In genomic region chr22:21587803-21588611, GRCh38 we compare ENCODE assay signal across 9 cellular contexts. TPM values are rescaled to one million over a fixed set of nuclear protein-coding genes. Genes with fewer than 3 reads are reported as not detected.
DNase-seq lines count a peak whose midpoint lies in the region; ATAC-seq and TF ChIP-seq lines count a peak whose summit lies in the region.
"Had no signal": no experiment of that assay in that cellular context is flagged by ENCODE, and none has a peak within 500 bp of the region (broad histone marks: within the 10 kb centered on the region; RNA-seq: fewer than 3 reads in every experiment).

No MANE protein-coding gene starts in this region.

- ATAC-seq in GM21515 (IDR thresholded peaks at IDR 0.05; ENCODE audit: unreplicated experiment), result peak; percentile 70

- H2AFZ ChIP-seq in KMS-11 (ENCODE audit: low read depth), result no peak overlapping the region

- peaks cover 5% of the 10 kb centered on the region; the same call in 1 of the 2 replicates for H3K36me3 ChIP-seq in KMS-11 (ENCODE audit: insufficient read depth)

- no peaks in the 10 kb centered on the region for H3K27me3 ChIP-seq in KMS-11 (ENCODE audit: insufficient read depth, low read depth)

- H3K27ac ChIP-seq in KMS-11, result peak overlapping the region; percentile 29; the same call in 1 of the 2 replicates
- H3K27ac ChIP-seq: thoracic aorta had no signal

- peak; percentile 11 for DNase-seq in GF-D8 (lab: John Stamatoyannopoulos, UW)
- DNase-seq in amygdala (lab: John Stamatoyannopoulos, UW), result peak in 33 of 56 donors; percentile 9 to 65 (median 24)
- peak in 8 of 10 donors; percentile 23 to 90 (median 40) for DNase-seq in posterior cingulate gyrus
- DNase-seq in DMS79 treated with DMSO at 0.1 percent for 48 hours (lab: John Stamatoyannopoulos, UW), result no peak
- no peak for DNase-seq in posterior vena cava (ENCODE audit: low spot score)
- no peak for DNase-seq in DMS53 treated with DMSO at 0.1 percent for 48 hours (lab: John Stamatoyannopoulos, UW; ENCODE audit: unreplicated experiment)

- peaks cover 56% of the 10 kb centered on the region for H3K4me1 ChIP-seq in KMS-11 (ENCODE audit: low read depth, poor library complexity, severe bottlenecking)

- peaks cover 56% of the 10 kb centered on the region for H4K20me1 ChIP-seq in KMS-11 (ENCODE audit: insufficient read depth)

- intact Hi-C loops in posterior cingulate gyrus (cut with DNase I), result no loop called here
- intact Hi-C loops in posterior vena cava (cut with DNase I), result no loop called here

- H3K9ac ChIP-seq in KMS-11, result no peak overlapping the region

- TF ChIP-seq CTCF in KMS-11 (conservative IDR thresholded peaks at IDR 0.05; ENCODE audit: low read depth, low read length), result no peak

- peak overlapping the region; percentile 60 for H3K4me2 ChIP-seq in KMS-11

- H3K4me3 ChIP-seq in KMS-11 (IDR thresholded peaks at IDR 0.05; ENCODE audit: insufficient read depth, low read depth, low read length), result no peak overlapping the region
- H3K4me3 ChIP-seq: thoracic aorta had no signal

- peaks cover 94% of the 10 kb centered on the region for H3K79me2 ChIP-seq in KMS-11 (ENCODE audit: insufficient read depth, low read depth)

RNA-seq across cellular contexts. Expression of gene UBE2L3, which starts 20.5 kb away (rescaled TPM):
- 10 to 100 TPM; 36.2 to 36.8 TPM for total RNA-seq in posterior vena cava

RNA-seq across cellular contexts. Expression of gene RIMBP3C, which starts 36.7 kb away (rescaled TPM):
- total RNA-seq in posterior vena cava, result under 1 TPM in 1 of 2 donors, not detected in 1; 0.14 TPM

RNA-seq across cellular contexts. Expression of gene YDJC, which starts 41.8 kb away (rescaled TPM):
- 1 to 10 TPM; 7.1 to 8.5 TPM for total RNA-seq in posterior vena cava

RNA-seq across cellular contexts. Expression of gene CCDC116, which starts 44.6 kb away (rescaled TPM):
- under 1 TPM; 0.23 to 0.38 TPM for total RNA-seq in posterior vena cava

RNA-seq across cellular contexts. Expression of gene SDF2L1, which starts 54.1 kb away (rescaled TPM):
- 10 to 100 TPM; 27.8 to 33.1 TPM for total RNA-seq in posterior vena cava

Comparison
In these comparisons a context has a peak if more than half of its experiments do, and no peak if none do; other contexts are left out.
1. DNase-seq: peak in GF-D8 (single experiment), amygdala (33 of 56) and posterior cingulate gyrus (8 of 10); none in DMS79 treated with DMSO at 0.1 percent for 48 hours (single experiment), posterior vena cava (single experiment) and DMS53 treated with DMSO at 0.1 percent for 48 hours (single experiment).